ENCODE assay signal across 12 cellular contexts in genomic region chr17:50558581-50558954, GRCh38. TPM values are rescaled to one million over a fixed set of nuclear protein-coding genes. Genes with fewer than 3 reads are reported as not detected.
DNase-seq lines count a peak whose midpoint lies in the region; ATAC-seq, FAIRE-seq and TF ChIP-seq lines count a peak whose summit lies in the region.
"Had no signal": no experiment of that assay in that cellular context is flagged by ENCODE, and none has a peak within 500 bp of the region (broad histone marks: within the 10 kb centered on the region; RNA-seq: fewer than 3 reads in every experiment).

No MANE protein-coding gene starts in this region.

- 13% methylated on average over 18 of the region's 18 CpGs; no CpG with 5 or more reads in 1 of the 2 experiments for WGBS in H1 (ENCODE audit: extremely low coverage in 1 of 2, insufficient coverage in 1 of 2, insufficient read length in 1 of 2, insufficient replicate concordance in 2 of 2, low coverage in 1 of 2, low lambda C conversion rate in 2 of 2, missing lambda C conversion rate in 1 of 2), 2 experiments

- TF ChIP-seq RAD21 in H1 (IDR thresholded peaks at IDR 0.05 in 1 of 2, conservative IDR thresholded peaks at IDR 0.05 in 1 of 2; ENCODE audit: low read depth in 2 of 2, low read length in 2 of 2): 0 out of 4 replicates have a peak, but pooled peaks of 1 of the 2 experiments have one; percentile 2

- peaks cover 4% of the 10 kb centered on the region in 2 experiments for H4K20me1 ChIP-seq in H1 (replicated peaks in 1 of 2; ENCODE audit: control insufficient read depth in 1 of 2, insufficient read depth in 2 of 2, low read length in 2 of 2)
- peaks cover 34% of the 10 kb centered on the region for H4K20me1 ChIP-seq in neural progenitor cell (ENCODE audit: low read depth)

- H3K9ac ChIP-seq in HUES48 (ENCODE audit: low read depth, low read length) (no peak overlapping the region), H1 (replicated peaks in 1 of 4; ENCODE audit: extremely low read depth in 1 of 4, low read depth in 3 of 4, low read length in 3 of 4) (no peak overlapping the region), neural progenitor cell (no peak overlapping the region)

- peak overlapping the region; percentile 75 to 91 for H3K4me2 ChIP-seq in H1 (ENCODE audit: insufficient read depth in 1 of 2, low read depth in 2 of 2, low read length in 2 of 2)
- peak overlapping the region; percentile 80 for H3K4me2 ChIP-seq in neural progenitor cell

- no peak for ATAC-seq in CD4-positive, alpha-beta T cell (ENCODE audit: poor library complexity)
- ATAC-seq: mucosa of descending colon had no signal

- no peak overlapping the region for H2BK120ac ChIP-seq in H1 (replicated peaks; ENCODE audit: low read depth, low read length)

- H2BK15ac ChIP-seq in H1 (ENCODE audit: low read length): no peak overlapping the region

- POLR2A ChIA-PET in CD4-positive, alpha-beta T cell (lab: Charles Lee): no interaction called here
- POLR2A ChIA-PET in H1 (lab: Charles Lee; ENCODE audit: partially characterized antibody): no interaction called here

- peaks cover 27% of the 10 kb centered on the region for H3K4me1 Mint-ChIP-seq in CD4-positive, alpha-beta T cell (ENCODE audit: low read depth)
- peaks cover 37% of the 10 kb centered on the region for H3K4me1 Mint-ChIP-seq in neural progenitor cell

- CTCF ChIA-PET in CD4-positive, alpha-beta T cell (lab: Charles Lee): no interaction called here
- CTCF ChIA-PET in H1 (lab: Charles Lee; ENCODE audit: partially characterized antibody): interaction anchor here (1.9 to 12.4 kb wide), 2 partner anchors 62 to 137 kb away, joined by 4 to 112 read pairs; no protein-coding TSS in a partner anchor

- H4K8ac ChIP-seq in H1 (ENCODE audit: extremely low read depth, insufficient read depth, low read length): no peak overlapping the region

- H3F3A ChIP-seq in neural progenitor cell (ENCODE audit: low read depth): peaks cover 46% of the 10 kb centered on the region

- H3K23ac ChIP-seq in H1 (ENCODE audit: insufficient read length): no peak overlapping the region

- intact Hi-C loops in CD4-positive, alpha-beta T cell (cut with DNase I, micrococcal nuclease): loop anchor here in 1 of 2 experiments (5.0 kb wide), 1 partner anchor 136 kb away; no protein-coding TSS in a partner anchor

- peak overlapping the region; percentile 45 for H3K4me3 Mint-ChIP-seq in CD4-positive, alpha-beta T cell
- H3K4me3 Mint-ChIP-seq in neural progenitor cell: peak overlapping the region; percentile 93

- H3K27ac ChIP-seq in CD4-positive, alpha-beta T cell (ENCODE audit: low read depth, low read length): no peak overlapping the region
- H3K27ac ChIP-seq in HUES48 (ENCODE audit: low read depth, low read length): no peak overlapping the region
- no peak overlapping the region for H3K27ac ChIP-seq in H1 (ENCODE audit: low read depth, low read length)
- H3K27ac ChIP-seq in neural progenitor cell: no peak overlapping the region
- H3K27ac ChIP-seq: right atrium auricular region had no signal

- H3K27me3 Mint-ChIP-seq in CD4-positive, alpha-beta T cell: peaks cover 60% of the 10 kb centered on the region
- H3K27me3 Mint-ChIP-seq in neural progenitor cell (ENCODE audit: insufficient read depth, low read depth): peaks cover 38% of the 10 kb centered on the region

- no peaks in the 10 kb centered on the region for H3K79me1 ChIP-seq in H1 (ENCODE audit: low read depth, low read length)

- no peak for TF ChIP-seq CTCF in CD4-positive, alpha-beta T cell (IDR thresholded peaks at IDR 0.05)
- TF ChIP-seq CTCF in H1 (IDR thresholded peaks at IDR 0.05; ENCODE audit: control extremely low read depth in 1 of 3, insufficient read depth in 1 of 3, low read depth in 1 of 3, low read length in 3 of 3) (peak in 1 of 3 experiments; percentile 22; a peak in 1 of 4 replicates), neural progenitor cell (IDR thresholded peaks at IDR 0.05) (no peak)

- no peak overlapping the region for H3K4ac ChIP-seq in H1 (replicated peaks; ENCODE audit: insufficient read length, low read depth, low read length)

- TF ChIP-seq EP300 in H1 (IDR thresholded peaks at IDR 0.05; ENCODE audit: borderline replicate concordance in 1 of 2, low read depth in 2 of 2, low read length in 2 of 2): no peak

- H3K27me3 ChIP-seq in CD4-positive, alpha-beta T cell (ENCODE audit: control insufficient read depth, insufficient read depth, low read length): peaks cover 51% of the 10 kb centered on the region
- H3K27me3 ChIP-seq in HUES48 (ENCODE audit: control insufficient read depth, insufficient read depth, low read length) (peaks cover 59% of the 10 kb centered on the region), H1 (replicated peaks in 1 of 4; ENCODE audit: control insufficient read depth in 3 of 4, extremely low read depth in 1 of 4, insufficient read depth in 3 of 4, low read length in 3 of 4) (peaks cover 22 to 55% (median 46%) of the 10 kb centered on the region in 4 experiments), neural progenitor cell (peaks cover 70% of the 10 kb centered on the region)

- H3K27ac Mint-ChIP-seq in CD4-positive, alpha-beta T cell: no peak overlapping the region
- no peak overlapping the region for H3K27ac Mint-ChIP-seq in neural progenitor cell
- H3K27ac Mint-ChIP-seq: activated naive CD4-positive, alpha-beta T cell treated with anti-CD3 and anti-CD28 coated beads for 36 hours; T-helper 1 cell treated with Interleukin-12 subunit alpha and Interleukin-12 subunit beta and Interleukin-4 antibody, amounts not matched to agents 30 μg/mL and 1 μg/mL, for 36 hours had no signal

- H3K56ac ChIP-seq in H1 (replicated peaks; ENCODE audit: insufficient read length, low read depth, low read length): no peak overlapping the region

- peaks cover 17% of the 10 kb centered on the region; the same call in 1 of the 2 replicates for H3K23me2 ChIP-seq in H1 (ENCODE audit: low read depth, low read length)

- H3K4me3 ChIP-seq in HUES48 (ENCODE audit: low read depth, low read length) (peak overlapping the region; percentile 68; the same call in 1 of the 2 replicates), H1 (ENCODE audit: extremely low read depth in 1 of 4, insufficient read depth in 2 of 4, low read depth in 3 of 4, low read length in 4 of 4) (peak overlapping the region; percentile 35 to 63 (median 51)), neural progenitor cell (peak overlapping the region; percentile 86)
- H3K4me3 ChIP-seq: mucosa of descending colon had no signal

- H2BK20ac ChIP-seq in H1 (ENCODE audit: low read length): no peak overlapping the region

- no peak overlapping the region; the same call in 1 of the 2 replicates for H3K18ac ChIP-seq in H1 (ENCODE audit: extremely low read depth, low read length)

- no peak for FAIRE-seq in H1 (lab: Jason Lieb, UNC)

- H2AK5ac ChIP-seq in H1 (ENCODE audit: low read depth, low read length): no peak overlapping the region

- H3K36me3 ChIP-seq in HUES48 (ENCODE audit: control insufficient read depth, insufficient read depth, low read length) (no peaks in the 10 kb centered on the region), H1 (ENCODE audit: control insufficient read depth in 2 of 4, insufficient read depth in 4 of 4, low read length in 3 of 4) (no peaks in the 10 kb centered on the region), neural progenitor cell (no peaks in the 10 kb centered on the region)

- H3K9me3 ChIP-seq in CD4-positive, alpha-beta T cell (ENCODE audit: control insufficient read depth, low read length): no peaks in the 10 kb centered on the region
- no peaks in the 10 kb centered on the region for H3K9me3 ChIP-seq in HUES48 (ENCODE audit: control insufficient read depth, insufficient read depth, low read length)
- H3K9me3 ChIP-seq in H1 (ENCODE audit: insufficient read depth in 2 of 2, low read depth in 1 of 2, low read length in 1 of 2): no peaks in the 10 kb centered on the region
- H3K9me3 ChIP-seq in neural progenitor cell (ENCODE audit: low read depth): no peaks in the 10 kb centered on the region
- H3K9me3 ChIP-seq: mucosa of descending colon, right atrium auricular region had no signal

- H4K91ac ChIP-seq in H1 (replicated peaks; ENCODE audit: insufficient read length, low read length): no peak overlapping the region

- H2AFZ ChIP-seq in H1 (ENCODE audit: low read length): no peak overlapping the region
- H2AFZ ChIP-seq in neural progenitor cell (replicated peaks): no peak overlapping the region

- H3K4me1 ChIP-seq in HUES48 (ENCODE audit: control insufficient read depth, insufficient read depth, low read length): peaks cover 22% of the 10 kb centered on the region
- peaks cover 0 to 19% (median 11%) of the 10 kb centered on the region in 4 experiments; a peak in 6 of 7 replicates for H3K4me1 ChIP-seq in H1 (replicated peaks in 1 of 4; ENCODE audit: control insufficient read depth in 3 of 4, insufficient read depth in 4 of 4, low read length in 3 of 4)
- peaks cover 41% of the 10 kb centered on the region for H3K4me1 ChIP-seq in neural progenitor cell

- H3K9me3 Mint-ChIP-seq in CD4-positive, alpha-beta T cell: no peaks in the 10 kb centered on the region
- no peaks in the 10 kb centered on the region for H3K9me3 Mint-ChIP-seq in neural progenitor cell
- H3K9me3 Mint-ChIP-seq: activated naive CD4-positive, alpha-beta T cell treated with anti-CD3 and anti-CD28 coated beads for 36 hours; T-helper 1 cell treated with Interleukin-12 subunit alpha and Interleukin-12 subunit beta and Interleukin-4 antibody, amounts not matched to agents 30 μg/mL and 1 μg/mL, for 36 hours had no signal

- no peak for DNase-seq in CD4-positive, alpha-beta T cell
- no peak for DNase-seq in H1 (ENCODE audit: low read depth in 1 of 2, low spot score in 2 of 2)
- no peak for DNase-seq in neural progenitor cell (ENCODE audit: low spot score)
- DNase-seq in NCI-H1092 treated with DMSO at 0.1 percent for 48 hours (lab: John Stamatoyannopoulos, UW): no peak
- DNase-seq in NCI-H82 (lab: John Stamatoyannopoulos, UW): no peak
- DNase-seq in stimulated activated CD4-positive, alpha-beta T cell treated with anti-CD3 and anti-CD28 coated beads, Interleukin-2, amount 100 ng/mL, for 24 hours: no peak
- DNase-seq: COR-L47 had no signal

- no peak overlapping the region for H2BK12ac ChIP-seq in H1 (ENCODE audit: low read depth, low read length)

- no peak overlapping the region for H4K5ac ChIP-seq in H1 (ENCODE audit: insufficient read length, low read depth, low read length)

- H3K79me2 ChIP-seq in H1 (ENCODE audit: control insufficient read depth in 1 of 2, insufficient read depth in 2 of 2, low read length in 2 of 2) (no peaks in the 10 kb centered on the region), neural progenitor cell (ENCODE audit: low read depth) (no peaks in the 10 kb centered on the region)

- H3K14ac ChIP-seq in H1 (ENCODE audit: insufficient read length): no peak overlapping the region

- no peaks in the 10 kb centered on the region for H3K36me3 Mint-ChIP-seq in CD4-positive, alpha-beta T cell (ENCODE audit: low read depth)
- no peaks in the 10 kb centered on the region for H3K36me3 Mint-ChIP-seq in neural progenitor cell

- no peak overlapping the region for H2BK5ac ChIP-seq in H1 (ENCODE audit: low read depth, low read length)

- no peak for TF ChIP-seq POLR2A in H1 (IDR thresholded peaks at IDR 0.05; ENCODE audit: control extremely low read depth in 1 of 2, low read depth in 2 of 2, low read length in 2 of 2)

RNA-seq across cellular contexts. Expression of gene CACNA1G, which starts 1.9 kb away (rescaled TPM):
- total RNA-seq in CD4-positive, alpha-beta T cell: not detected
- 4.8 and 4.9 TPM in 2 replicates for total RNA-seq in H1 (2021; fragmentation: NEBNext Ultra II Directional; extraction: Animal tissue kit (Norgen Biotek cat#: 25700))
- 2.9 and 4.8 TPM in 2 replicates for polyA plus RNA-seq in H1 (2011; rRNA removed)
- 3.4 TPM for polyA plus RNA-seq in H1 (2011; cell fraction: cytosol; rRNA removed)
- 10.8 TPM for polyA plus RNA-seq in H1 (2011; cell fraction: nucleus; rRNA removed)
- polyA plus RNA-seq in H1 (2012, experiment 1 of 2): 4.0 to 4.7 TPM (median 4.5 TPM) in 4 replicates
- polyA plus RNA-seq in H1 (2012, experiment 2 of 2): 4.1 TPM
- polyA plus RNA-seq in H1 (2013, experiment 1 of 2): 2.5 TPM
- 2.6 TPM for polyA plus RNA-seq in H1 (2013, experiment 2 of 2)
- 5.9 and 6.1 TPM in 2 replicates for polyA minus RNA-seq in H1 (2011; rRNA and poly(A)+ RNA removed)
- polyA minus RNA-seq in H1 (2011; cell fraction: cytosol; rRNA and poly(A)+ RNA removed): 3.8 TPM
- 7.7 TPM for polyA minus RNA-seq in H1 (2011; cell fraction: nucleus; rRNA and poly(A)+ RNA removed)
- 1.6 and 4.9 TPM in 2 replicates for total RNA-seq in neural progenitor cell (ENCODE audit: low replicate concordance)

RNA-seq across cellular contexts. Expression of gene SPATA20, which starts 11.6 kb away (rescaled TPM):
- total RNA-seq in CD4-positive, alpha-beta T cell: 10 to 100 TPM; 10.2 to 10.3 TPM
- total RNA-seq in H1 (2021; fragmentation: NEBNext Ultra II Directional; extraction: Animal tissue kit (Norgen Biotek cat#: 25700)): 16.2 and 16.7 TPM in 2 replicates
- polyA plus RNA-seq in H1 (2011; rRNA removed): 17.5 and 23.2 TPM in 2 replicates
- 18.3 TPM for polyA plus RNA-seq in H1 (2011; cell fraction: cytosol; rRNA removed)
- polyA plus RNA-seq in H1 (2011; cell fraction: nucleus; rRNA removed): 124 TPM
- 10.5 to 22.8 TPM (median 22.0 TPM) in 4 replicates for polyA plus RNA-seq in H1 (2012, experiment 1 of 2)
- polyA plus RNA-seq in H1 (2012, experiment 2 of 2): 15.5 TPM
- 16.1 TPM for polyA plus RNA-seq in H1 (2013, experiment 1 of 2)
- 14.2 TPM for polyA plus RNA-seq in H1 (2013, experiment 2 of 2)
- polyA minus RNA-seq in H1 (2011; rRNA and poly(A)+ RNA removed): 9.0 and 10.5 TPM in 2 replicates
- 10.6 TPM for polyA minus RNA-seq in H1 (2011; cell fraction: cytosol; rRNA and poly(A)+ RNA removed)
- 32.9 TPM for polyA minus RNA-seq in H1 (2011; cell fraction: nucleus; rRNA and poly(A)+ RNA removed)
- 22.8 and 60.5 TPM in 2 replicates for total RNA-seq in neural progenitor cell (ENCODE audit: low replicate concordance)

RNA-seq across cellular contexts. Expression of gene EPN3, which starts 26.0 kb away (rescaled TPM):
- not detected for total RNA-seq in CD4-positive, alpha-beta T cell
- total RNA-seq in H1 (2021; fragmentation: NEBNext Ultra II Directional; extraction: Animal tissue kit (Norgen Biotek cat#: 25700)): 5.8 and 7.9 TPM in 2 replicates
- 6.7 and 8.1 TPM in 2 replicates for polyA plus RNA-seq in H1 (2011; rRNA removed)
- polyA plus RNA-seq in H1 (2011; cell fraction: cytosol; rRNA removed): 4.7 TPM
- 9.8 TPM for polyA plus RNA-seq in H1 (2011; cell fraction: nucleus; rRNA removed)
- polyA plus RNA-seq in H1 (2012, experiment 1 of 2): 4.6 to 8.1 TPM (median 4.8 TPM) in 4 replicates
- polyA plus RNA-seq in H1 (2012, experiment 2 of 2): 18.3 TPM
- 4.9 TPM for polyA plus RNA-seq in H1 (2013, experiment 1 of 2)
- polyA plus RNA-seq in H1 (2013, experiment 2 of 2): 5.5 TPM
- 3.8 and 4.1 TPM in 2 replicates for polyA minus RNA-seq in H1 (2011; rRNA and poly(A)+ RNA removed)
- polyA minus RNA-seq in H1 (2011; cell fraction: cytosol; rRNA and poly(A)+ RNA removed): 5.2 TPM
- polyA minus RNA-seq in H1 (2011; cell fraction: nucleus; rRNA and poly(A)+ RNA removed): 11.3 TPM
- 0.09 and 0.24 TPM in 2 replicates for total RNA-seq in neural progenitor cell (ENCODE audit: low replicate concordance)
- total RNA-seq: activated naive CD4-positive, alpha-beta T cell treated with anti-CD3 and anti-CD28 coated beads for 36 hours had no signal

RNA-seq across cellular contexts. Expression of gene MYCBPAP, which starts 50.3 kb away (rescaled TPM):
- total RNA-seq in CD4-positive, alpha-beta T cell: 1 to 10 TPM in 1 of 2 experiments, under 1 TPM in 1; 0.78 to 1.5 TPM
- total RNA-seq in H1 (2021; fragmentation: NEBNext Ultra II Directional; extraction: Animal tissue kit (Norgen Biotek cat#: 25700)): 1.7 and 3.3 TPM in 2 replicates
- 0.89 and 1.2 TPM in 2 replicates for polyA plus RNA-seq in H1 (2011; rRNA removed)
- 2.8 TPM for polyA plus RNA-seq in H1 (2011; cell fraction: cytosol; rRNA removed)
- polyA plus RNA-seq in H1 (2011; cell fraction: nucleus; rRNA removed): 9.0 TPM
- 0.88 to 2.6 TPM (median 2.1 TPM) in 4 replicates for polyA plus RNA-seq in H1 (2012, experiment 1 of 2)
- 1.0 TPM for polyA plus RNA-seq in H1 (2012, experiment 2 of 2)
- polyA plus RNA-seq in H1 (2013, experiment 1 of 2): 0.85 TPM
- polyA plus RNA-seq in H1 (2013, experiment 2 of 2): 0.68 TPM
- 2.2 and 2.6 TPM in 2 replicates for polyA minus RNA-seq in H1 (2011; rRNA and poly(A)+ RNA removed)
- polyA minus RNA-seq in H1 (2011; cell fraction: cytosol; rRNA and poly(A)+ RNA removed): 2.4 TPM
- 6.1 TPM for polyA minus RNA-seq in H1 (2011; cell fraction: nucleus; rRNA and poly(A)+ RNA removed)
- 3.5 and 3.8 TPM in 2 replicates for total RNA-seq in neural progenitor cell (ENCODE audit: low replicate concordance)
